In the genomic region with DNA sequence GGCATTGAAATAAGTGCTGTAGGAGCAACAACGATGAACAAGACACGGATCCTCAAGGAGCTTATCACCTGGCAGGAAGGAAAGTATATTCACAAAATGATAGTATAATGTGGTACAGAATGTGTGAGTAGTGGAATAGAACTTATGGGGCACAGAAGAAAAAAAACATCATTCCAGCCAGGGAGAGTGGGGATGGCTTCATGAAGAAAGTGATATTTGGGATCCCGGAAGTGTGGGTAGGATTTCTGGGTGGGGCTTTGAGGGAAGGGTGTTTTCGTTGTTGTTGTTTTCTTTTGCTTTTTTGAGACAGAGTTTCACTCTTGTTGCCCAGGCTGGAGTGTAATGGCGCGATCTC, we compare ENCODE assay signal across 1 cellular context.
TF ChIP-seq lines count a peak whose summit lies in the region.

No MANE protein-coding gene starts in this region.

TF ChIP-seq in IMR-90, 13 proteins besides CTCF, POLR2A, EP300 and RAD21:
- TF ChIP-seq NFE2L2 (IDR thresholded peaks at IDR 0.05; ENCODE audit: low read depth, low read length) (no peak), SMC3 (IDR thresholded peaks at IDR 0.05; ENCODE audit: low read depth, low read length) (no peak), MXI1 (IDR thresholded peaks at IDR 0.05; ENCODE audit: borderline replicate concordance, low read depth, low read length) (no peak), CEBPB (IDR thresholded peaks at IDR 0.05; ENCODE audit: low read depth, low read length) (no peak), RFX5 (IDR thresholded peaks at IDR 0.05; ENCODE audit: low read depth, low read length) (no peak), MAZ (IDR thresholded peaks at IDR 0.05; ENCODE audit: borderline replicate concordance, low read depth, low read length) (no peak), RCOR1 (IDR thresholded peaks at IDR 0.05; ENCODE audit: insufficient replicate concordance, low read length) (no peak)
- TF ChIP-seq, protein P1, sequence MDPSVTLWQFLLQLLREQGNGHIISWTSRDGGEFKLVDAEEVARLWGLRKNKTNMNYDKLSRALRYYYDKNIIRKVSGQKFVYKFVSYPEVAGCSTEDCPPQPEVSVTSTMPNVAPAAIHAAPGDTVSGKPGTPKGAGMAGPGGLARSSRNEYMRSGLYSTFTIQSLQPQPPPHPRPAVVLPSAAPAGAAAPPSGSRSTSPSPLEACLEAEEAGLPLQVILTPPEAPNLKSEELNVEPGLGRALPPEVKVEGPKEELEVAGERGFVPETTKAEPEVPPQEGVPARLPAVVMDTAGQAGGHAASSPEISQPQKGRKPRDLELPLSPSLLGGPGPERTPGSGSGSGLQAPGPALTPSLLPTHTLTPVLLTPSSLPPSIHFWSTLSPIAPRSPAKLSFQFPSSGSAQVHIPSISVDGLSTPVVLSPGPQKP (IDR thresholded peaks at IDR 0.05; ENCODE audit: borderline replicate concordance, low read depth, low read length) = no peak
